29 cellular contexts compared by ENCODE assay signal in the genomic region with DNA sequence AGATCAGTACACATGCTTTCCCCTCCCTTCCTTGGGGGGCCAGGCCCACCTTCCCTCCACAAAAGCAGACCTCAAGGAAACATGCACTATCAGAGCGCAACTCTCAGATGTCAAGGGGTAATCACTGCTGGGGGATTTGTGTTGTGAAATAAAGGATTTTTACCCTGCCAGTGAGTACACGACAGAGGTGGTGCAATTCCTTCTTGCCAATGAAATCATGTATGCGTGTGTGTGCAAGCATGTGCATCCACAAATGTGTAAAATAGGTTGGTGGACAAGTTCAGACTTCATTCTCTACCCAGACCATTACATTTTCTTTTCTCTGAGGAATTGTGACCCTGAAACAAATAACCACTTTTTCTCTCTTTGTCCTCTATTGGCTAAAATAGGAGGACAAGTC. TPM values are rescaled to one million over a fixed set of nuclear protein-coding genes. Genes with fewer than 3 reads are reported as not detected.
"Had no signal": no experiment of that assay in that cellular context is flagged by ENCODE, and none has a peak within 500 bp of the region (broad histone marks: within the 10 kb centered on the region; RNA-seq: fewer than 3 reads in every experiment).

No MANE protein-coding gene starts in this region.

- H3K27me3 ChIP-seq: body of pancreas, dorsolateral prefrontal cortex had no signal

- H3K27ac ChIP-seq: body of pancreas, coronary artery, dorsolateral prefrontal cortex, epithelial cell of prostate, esophagus squamous epithelium had no signal

- H3K4me3 ChIP-seq: body of pancreas, coronary artery, dorsolateral prefrontal cortex, esophagus squamous epithelium had no signal

- H3K4me1 ChIP-seq: body of pancreas, esophagus squamous epithelium had no signal

- DNase-seq: activated CD4-positive, alpha-beta memory T cell treated with anti-CD3 and anti-CD28 coated beads for 36 hours; activated CD4-positive, alpha-beta T cell treated with anti-CD3 and anti-CD28 coated beads for 36 hours; activated CD4-positive, alpha-beta T cell treated with anti-CD3 and anti-CD28 coated beads, Interleukin-2, amount 10 ng/mL, durations not matched to agents 24 days and 14 days; activated CD4-positive, CD25-positive, alpha-beta regulatory T cell; activated CD4-positive, CD25-positive, alpha-beta regulatory T cell treated with anti-CD3 and anti-CD28 coated beads, Interleukin-2, amount 50 U/mL, for 72 hours; activated CD8-positive, alpha-beta memory T cell treated with anti-CD3 and anti-CD28 coated beads, Interleukin-2, amount 10 ng/mL, durations not matched to agents 7 days and 5 days; activated CD8-positive, alpha-beta memory T cell treated with anti-CD3 and anti-CD28 coated beads, Interleukin-2, amount 50 U/mL, for 4 hours; activated CD8-positive, alpha-beta T cell treated with anti-CD3 and anti-CD28 coated beads, Interleukin-2, amount 10 ng/mL, durations not matched to agents 7 days and 5 days; activated effector memory CD4-positive, alpha-beta T cell treated with anti-CD3 and anti-CD28 coated beads, Interleukin-2, amount 50 U/mL, for 16 hours; activated naive CD4-positive, alpha-beta T cell treated with anti-CD3 and anti-CD28 coated beads for 36 hours; activated naive CD8-positive, alpha-beta T cell treated with anti-CD3 and anti-CD28 coated beads for 36 hours; activated T-cell treated with anti-CD3 and anti-CD28 coated beads, Interleukin-2, amount 50 U/mL, for 1 hour; activated T-cell treated with anti-CD3 and anti-CD28 coated beads, Interleukin-2, amount 50 U/mL, for 48 hours; amniotic stem cell; aorta; body of pancreas; dorsolateral prefrontal cortex; effector memory CD8-positive, alpha-beta T cell; esophagus squamous epithelium; SW 1271; T-helper 1 cell; T-helper 17 cell; T1000 had no signal

- FAIRE-seq: frontal cortex had no signal

- H3K36me3 ChIP-seq: esophagus squamous epithelium had no signal

- H3K9me3 ChIP-seq: body of pancreas, esophagus squamous epithelium had no signal

- ATAC-seq: activated CD4-positive, alpha-beta T cell treated with anti-CD3 and anti-CD28 coated beads for 36 hours; activated CD8-positive, alpha-beta memory T cell treated with anti-CD3 and anti-CD28 coated beads, Interleukin-2, amount 10 ng/mL, durations not matched to agents 7 days and 5 days; activated CD8-positive, alpha-beta T cell treated with anti-CD3 and anti-CD28 coated beads, Interleukin-2, amount 10 ng/mL, durations not matched to agents 7 days and 5 days; body of pancreas; effector memory CD8-positive, alpha-beta T cell; T-helper 17 cell had no signal

RNA-seq across cellular contexts. Expression of a gene that starts 9.8 kb away (rescaled TPM):
- total RNA-seq: activated CD4-positive, alpha-beta T cell treated with anti-CD3 and anti-CD28 coated beads, Interleukin-2, amount 10 ng/mL, durations not matched to agents 24 days and 14 days; activated CD8-positive, alpha-beta memory T cell treated with anti-CD3 and anti-CD28 coated beads, Interleukin-2, amount 10 ng/mL, durations not matched to agents 7 days and 5 days; activated CD8-positive, alpha-beta T cell treated with anti-CD3 and anti-CD28 coated beads, Interleukin-2, amount 10 ng/mL, durations not matched to agents 7 days and 5 days; activated T-helper 2 cell treated with anti-CD3 and anti-CD28 coated beads, Interferon-gamma antibody, Interleukin-2, Interleukin-4, amounts not matched to agents 10 μg/mL and 5 μg/mL and 100 μg/mL, durations not matched to agents 14 hours and 24 hours and 36 hours; T-helper 17 cell had no signal

RNA-seq across cellular contexts. Expression of a gene that starts 36.1 kb away (rescaled TPM):
- total RNA-seq: activated CD4-positive, alpha-beta memory T cell treated with anti-CD3 and anti-CD28 coated beads for 36 hours; activated CD4-positive, alpha-beta T cell treated with anti-CD3 and anti-CD28 coated beads, Interleukin-2, amount 10 ng/mL, durations not matched to agents 24 days and 14 days; activated CD8-positive, alpha-beta memory T cell treated with anti-CD3 and anti-CD28 coated beads for 36 hours; activated CD8-positive, alpha-beta memory T cell treated with anti-CD3 and anti-CD28 coated beads, Interleukin-2, amount 10 ng/mL, durations not matched to agents 7 days and 5 days; activated CD8-positive, alpha-beta T cell treated with anti-CD3 and anti-CD28 coated beads, Interleukin-2, amount 10 ng/mL, durations not matched to agents 7 days and 5 days; activated T-helper 1 cell treated with anti-CD3 and anti-CD28 coated beads, Interleukin-12 subunit alpha, Interleukin-12 subunit beta, Interleukin-2, Interleukin-4 antibody, amounts not matched to agents 30 ng/mL and 10 ng/mL and 1 ng/mL, durations not matched to agents 14 hours and 24 hours and 36 hours; activated T-helper 2 cell treated with anti-CD3 and anti-CD28 coated beads, Interferon-gamma antibody, Interleukin-2, Interleukin-4, amounts not matched to agents 10 μg/mL and 5 μg/mL and 100 μg/mL, durations not matched to agents 14 hours and 24 hours and 36 hours; T-helper 17 cell had no signal
